In genomic region chr19:8391274-8392016, GRCh38 we compare ENCODE assay signal across 8 cellular contexts. TPM values are rescaled to one million over a fixed set of nuclear protein-coding genes. Genes with fewer than 3 reads are reported as not detected.
DNase-seq lines count a peak whose midpoint lies in the region; ATAC-seq and TF ChIP-seq lines count a peak whose summit lies in the region.

No MANE protein-coding gene starts in this region.

- TF ChIP-seq CTCF in SK-N-SH (IDR thresholded peaks at IDR 0.05), result no peak

- no peaks in the 10 kb centered on the region for H3K9me3 Mint-ChIP-seq in activated naive CD8-positive, alpha-beta T cell treated with anti-CD3 and anti-CD28 coated beads for 36 hours

- H3K27ac ChIP-seq in SK-N-SH (ENCODE audit: low read depth in 2 of 2, low read length in 1 of 2) (peak overlapping the region in 1 of 2 experiments; percentile 80; a peak in 2 of 4 replicates), layer of hippocampus (ENCODE audit: low read depth, low read length) (peak overlapping the region; percentile 100), stomach smooth muscle (ENCODE audit: low read length) (peak overlapping the region; percentile 99)

- no peak for ATAC-seq in SK-N-SH treated with all-trans-retinoic acid at 6 μM for 48 hours

- TF ChIP-seq EP300 in SK-N-SH (IDR thresholded peaks at IDR 0.05; ENCODE audit: borderline replicate concordance in 1 of 2, low read depth in 1 of 2, low read length in 1 of 2), result no peak

- H3K4me3 Mint-ChIP-seq in activated naive CD8-positive, alpha-beta T cell treated with anti-CD3 and anti-CD28 coated beads for 36 hours, result peak overlapping the region; percentile 73

- POLR2A ChIA-PET in SK-N-SH (lab: Yijun Ruan, JAX), result interaction anchor here (0.6 to 1.9 kb wide), 3 partner anchors 22 to 880 kb away, joined by 3 to 4 read pairs (median 3); partner anchors contain the start of genes MARCHF2 and ZNF414

- no peak for DNase-seq in SK-N-SH
- no peak for DNase-seq in activated naive CD8-positive, alpha-beta T cell treated with anti-CD3 and anti-CD28 coated beads for 36 hours
- no peak for DNase-seq in ureter (ENCODE audit: low spot score)
- no peak for DNase-seq in NCI-H526 treated with DMSO at 0.1 percent for 48 hours (lab: John Stamatoyannopoulos, UW)
- DNase-seq in NCI-H69 (lab: John Stamatoyannopoulos, UW), result no peak

- peaks cover 16% of the 10 kb centered on the region for H3F3A ChIP-seq in SK-N-SH (replicated peaks; ENCODE audit: insufficient read depth)

- peaks cover 29% of the 10 kb centered on the region for H3K4me1 Mint-ChIP-seq in activated naive CD8-positive, alpha-beta T cell treated with anti-CD3 and anti-CD28 coated beads for 36 hours

- peaks cover 56% of the 10 kb centered on the region for H4K20me1 ChIP-seq in SK-N-SH (ENCODE audit: insufficient read depth)

- H3K4me2 ChIP-seq in SK-N-SH, result peak overlapping the region; percentile 94

- H3K36me3 ChIP-seq in SK-N-SH (replicated peaks in 1 of 2; ENCODE audit: control insufficient read depth in 1 of 2, insufficient read depth in 2 of 2, low read length in 1 of 2), result peaks cover 0 to 7% of the 10 kb centered on the region in 2 experiments
- no peaks in the 10 kb centered on the region for H3K36me3 ChIP-seq in stomach smooth muscle (ENCODE audit: control insufficient read depth in 2 of 2, insufficient read depth in 2 of 2, low read length in 2 of 2)

- peaks cover 10% of the 10 kb centered on the region for H3K36me3 Mint-ChIP-seq in activated naive CD8-positive, alpha-beta T cell treated with anti-CD3 and anti-CD28 coated beads for 36 hours

- no peaks in the 10 kb centered on the region for H3K9me2 ChIP-seq in SK-N-SH

- H3K9me3 ChIP-seq in SK-N-SH, result no peaks in the 10 kb centered on the region
- no peaks in the 10 kb centered on the region for H3K9me3 ChIP-seq in stomach smooth muscle (ENCODE audit: control insufficient read depth in 2 of 2, low read length in 2 of 2)

- no peak overlapping the region for H2AFZ ChIP-seq in SK-N-SH (ENCODE audit: low read depth)

- no peak for TF ChIP-seq RAD21 in SK-N-SH (IDR thresholded peaks at IDR 0.05; ENCODE audit: low read length)

- peak overlapping the region; percentile 28; the same call in 1 of the 2 replicates for H3K9ac ChIP-seq in SK-N-SH
- H3K9ac ChIP-seq in stomach smooth muscle (ENCODE audit: low read length in 2 of 2), result peak overlapping the region; percentile 66 to 78

- CTCF ChIA-PET in SK-N-SH (lab: Yijun Ruan, JAX), result interaction anchor here (0.9 to 8.0 kb wide), 2 partner anchors 37 to 115 kb away, joined by 3 to 78 read pairs; no protein-coding TSS in a partner anchor

- H3K79me2 ChIP-seq in SK-N-SH (ENCODE audit: insufficient read depth), result peaks cover 72% of the 10 kb centered on the region

- H3K27me3 Mint-ChIP-seq in activated naive CD8-positive, alpha-beta T cell treated with anti-CD3 and anti-CD28 coated beads for 36 hours, result no peaks in the 10 kb centered on the region

- H3K27ac Mint-ChIP-seq in activated naive CD8-positive, alpha-beta T cell treated with anti-CD3 and anti-CD28 coated beads for 36 hours, result peak overlapping the region; percentile 82

- H3K4me3 ChIP-seq in SK-N-SH (ENCODE audit: low read depth in 2 of 2, low read length in 1 of 2), result peak overlapping the region; percentile 39 to 54; a peak in 3 of 4 replicates
- H3K4me3 ChIP-seq in stomach smooth muscle (ENCODE audit: low read length in 2 of 2), result peak overlapping the region; percentile 45 to 59

- H3K4me1 ChIP-seq in SK-N-SH (ENCODE audit: control insufficient read depth in 1 of 2, insufficient read depth in 2 of 2, low read depth in 1 of 2, low read length in 1 of 2) (peaks cover 14 to 31% of the 10 kb centered on the region in 2 experiments; a peak in 2 of 4 replicates), stomach smooth muscle (ENCODE audit: control insufficient read depth, insufficient read depth, low read length) (peaks cover 43% of the 10 kb centered on the region)

- 76% methylated on average over 12 of the region's 21 CpGs for WGBS in SK-N-SH (ENCODE audit: low lambda C conversion rate)

- H3K27me3 ChIP-seq in SK-N-SH (ENCODE audit: insufficient read depth) (no peaks in the 10 kb centered on the region), layer of hippocampus (ENCODE audit: control insufficient read depth, insufficient read depth, low read length) (no peaks in the 10 kb centered on the region), stomach smooth muscle (ENCODE audit: control insufficient read depth in 1 of 2, insufficient read depth in 2 of 2, low read length in 2 of 2) (no peaks in the 10 kb centered on the region)

TF ChIP-seq in SK-N-SH, 30 proteins besides CTCF, POLR2A, EP300 and RAD21:
- no peak for TF ChIP-seq TCF12 (IDR thresholded peaks at IDR 0.05)

TF ChIP-seq in SK-N-SH treated with all-trans-retinoic acid at 6 μM for 48 hours, 23 proteins besides CTCF, POLR2A, EP300 and RAD21 (continues in another document):
- TF ChIP-seq ZNF8 (CRISPR knock-in tag; IDR thresholded peaks at IDR 0.05), result no peak
- no peak for TF ChIP-seq TCF4 (CRISPR knock-in tag; IDR thresholded peaks at IDR 0.05; ENCODE audit: borderline replicate concordance)
- TF ChIP-seq PPARA (CRISPR knock-in tag; IDR thresholded peaks at IDR 0.05; ENCODE audit: borderline replicate concordance), result no peak
- TF ChIP-seq CSDC2 (CRISPR knock-in tag; IDR thresholded peaks at IDR 0.05), result no peak
- TF ChIP-seq CREB5 (CRISPR knock-in tag; IDR thresholded peaks at IDR 0.05; ENCODE audit: low read depth), result no peak
- no peak for TF ChIP-seq GLIS3 (CRISPR knock-in tag; IDR thresholded peaks at IDR 0.05)
- TF ChIP-seq ZNF565 (CRISPR knock-in tag; conservative IDR thresholded peaks at IDR 0.05; ENCODE audit: low read depth), result no peak
- no peak for TF ChIP-seq ZFP30 (CRISPR knock-in tag; IDR thresholded peaks at IDR 0.05)
- TF ChIP-seq, protein P1, sequence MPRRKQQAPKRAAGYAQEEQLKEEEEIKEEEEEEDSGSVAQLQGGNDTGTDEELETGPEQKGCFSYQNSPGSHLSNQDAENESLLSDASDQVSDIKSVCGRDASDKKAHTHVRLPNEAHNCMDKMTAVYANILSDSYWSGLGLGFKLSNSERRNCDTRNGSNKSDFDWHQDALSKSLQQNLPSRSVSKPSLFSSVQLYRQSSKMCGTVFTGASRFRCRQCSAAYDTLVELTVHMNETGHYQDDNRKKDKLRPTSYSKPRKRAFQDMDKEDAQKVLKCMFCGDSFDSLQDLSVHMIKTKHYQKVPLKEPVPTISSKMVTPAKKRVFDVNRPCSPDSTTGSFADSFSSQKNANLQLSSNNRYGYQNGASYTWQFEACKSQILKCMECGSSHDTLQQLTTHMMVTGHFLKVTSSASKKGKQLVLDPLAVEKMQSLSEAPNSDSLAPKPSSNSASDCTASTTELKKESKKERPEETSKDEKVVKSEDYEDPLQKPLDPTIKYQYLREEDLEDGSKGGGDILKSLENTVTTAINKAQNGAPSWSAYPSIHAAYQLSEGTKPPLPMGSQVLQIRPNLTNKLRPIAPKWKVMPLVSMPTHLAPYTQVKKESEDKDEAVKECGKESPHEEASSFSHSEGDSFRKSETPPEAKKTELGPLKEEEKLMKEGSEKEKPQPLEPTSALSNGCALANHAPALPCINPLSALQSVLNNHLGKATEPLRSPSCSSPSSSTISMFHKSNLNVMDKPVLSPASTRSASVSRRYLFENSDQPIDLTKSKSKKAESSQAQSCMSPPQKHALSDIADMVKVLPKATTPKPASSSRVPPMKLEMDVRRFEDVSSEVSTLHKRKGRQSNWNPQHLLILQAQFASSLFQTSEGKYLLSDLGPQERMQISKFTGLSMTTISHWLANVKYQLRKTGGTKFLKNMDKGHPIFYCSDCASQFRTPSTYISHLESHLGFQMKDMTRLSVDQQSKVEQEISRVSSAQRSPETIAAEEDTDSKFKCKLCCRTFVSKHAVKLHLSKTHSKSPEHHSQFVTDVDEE (CRISPR knock-in tag; IDR thresholded peaks at IDR 0.05), result no peak
- TF ChIP-seq RARB (CRISPR knock-in tag; IDR thresholded peaks at IDR 0.05), result no peak

RNA-seq across cellular contexts. Expression of gene RAB11B, which starts 1.3 kb away (rescaled TPM):
- 70.5 and 127 TPM in 2 replicates for polyA plus RNA-seq in SK-N-SH (2012; rRNA removed)
- polyA plus RNA-seq in SK-N-SH (2012; cell fraction: cytosol; rRNA removed), result 50.5 and 81.5 TPM in 2 replicates
- polyA plus RNA-seq in SK-N-SH (2012; cell fraction: nucleus; rRNA removed), result 241 and 251 TPM in 2 replicates
- total RNA-seq in activated naive CD8-positive, alpha-beta T cell treated with anti-CD3 and anti-CD28 coated beads for 36 hours, result 10 to 100 TPM; 60.9 to 65.5 TPM
- 133 TPM for total RNA-seq in ureter

RNA-seq across cellular contexts. Expression of gene MARCHF2, which starts 21.7 kb away (rescaled TPM):
- 52.9 and 57.2 TPM in 2 replicates for polyA plus RNA-seq in SK-N-SH (2012; rRNA removed)
- polyA plus RNA-seq in SK-N-SH (2012; cell fraction: cytosol; rRNA removed), result 22.9 and 46.6 TPM in 2 replicates
- polyA plus RNA-seq in SK-N-SH (2012; cell fraction: nucleus; rRNA removed), result 52.6 and 71.9 TPM in 2 replicates
- 1 to 10 TPM; 6.1 to 6.6 TPM for total RNA-seq in activated naive CD8-positive, alpha-beta T cell treated with anti-CD3 and anti-CD28 coated beads for 36 hours
- 41.3 TPM for total RNA-seq in ureter

RNA-seq across cellular contexts. Expression of gene ANGPTL4, which starts 27.5 kb away (rescaled TPM):
- polyA plus RNA-seq in SK-N-SH (2012; rRNA removed), result 62.5 and 71.2 TPM in 2 replicates
- polyA plus RNA-seq in SK-N-SH (2012; cell fraction: cytosol; rRNA removed), result 25.9 and 37.6 TPM in 2 replicates
- polyA plus RNA-seq in SK-N-SH (2012; cell fraction: nucleus; rRNA removed), result 181 and 394 TPM in 2 replicates
- total RNA-seq in activated naive CD8-positive, alpha-beta T cell treated with anti-CD3 and anti-CD28 coated beads for 36 hours, result 1 to 10 TPM; 1.9 to 2.1 TPM
- total RNA-seq in ureter, result 13.2 TPM

RNA-seq across cellular contexts. Expression of gene KANK3, which starts 48.4 kb away (rescaled TPM):
- 0.51 and 0.91 TPM in 2 replicates for polyA plus RNA-seq in SK-N-SH (2012; rRNA removed)
- polyA plus RNA-seq in SK-N-SH (2012; cell fraction: cytosol; rRNA removed), result 0.12 and 0.17 TPM in 2 replicates
- 1.5 and 1.7 TPM in 2 replicates for polyA plus RNA-seq in SK-N-SH (2012; cell fraction: nucleus; rRNA removed)
- under 1 TPM; 0.47 to 0.64 TPM for total RNA-seq in activated naive CD8-positive, alpha-beta T cell treated with anti-CD3 and anti-CD28 coated beads for 36 hours
- 12.8 TPM for total RNA-seq in ureter

RNA-seq across cellular contexts. Expression of gene HNRNPM, which starts 53.3 kb away (rescaled TPM):
- polyA plus RNA-seq in SK-N-SH (2012; rRNA removed), result 178 and 205 TPM in 2 replicates
- 181 and 182 TPM in 2 replicates for polyA plus RNA-seq in SK-N-SH (2012; cell fraction: cytosol; rRNA removed)
- polyA plus RNA-seq in SK-N-SH (2012; cell fraction: nucleus; rRNA removed), result 161 and 269 TPM in 2 replicates
- total RNA-seq in activated naive CD8-positive, alpha-beta T cell treated with anti-CD3 and anti-CD28 coated beads for 36 hours, result 100 to 1,000 TPM; 348 to 358 TPM
- 205 TPM for total RNA-seq in ureter
